In genomic region chr6:162181741-162182401, GRCh38 we compare ENCODE assay signal across 1 cellular context.
TF ChIP-seq lines count a peak whose summit lies in the region.

No MANE protein-coding gene starts in this region.

TF ChIP-seq in GM23338, 12 proteins besides CTCF, POLR2A, EP300 and RAD21 (continued from another document):
- TF ChIP-seq ZNF462 (CRISPR knock-in tag; IDR thresholded peaks at IDR 0.05), result no peak
